Comparison of ENCODE assay signal across 2 cellular contexts in the genomic region with DNA sequence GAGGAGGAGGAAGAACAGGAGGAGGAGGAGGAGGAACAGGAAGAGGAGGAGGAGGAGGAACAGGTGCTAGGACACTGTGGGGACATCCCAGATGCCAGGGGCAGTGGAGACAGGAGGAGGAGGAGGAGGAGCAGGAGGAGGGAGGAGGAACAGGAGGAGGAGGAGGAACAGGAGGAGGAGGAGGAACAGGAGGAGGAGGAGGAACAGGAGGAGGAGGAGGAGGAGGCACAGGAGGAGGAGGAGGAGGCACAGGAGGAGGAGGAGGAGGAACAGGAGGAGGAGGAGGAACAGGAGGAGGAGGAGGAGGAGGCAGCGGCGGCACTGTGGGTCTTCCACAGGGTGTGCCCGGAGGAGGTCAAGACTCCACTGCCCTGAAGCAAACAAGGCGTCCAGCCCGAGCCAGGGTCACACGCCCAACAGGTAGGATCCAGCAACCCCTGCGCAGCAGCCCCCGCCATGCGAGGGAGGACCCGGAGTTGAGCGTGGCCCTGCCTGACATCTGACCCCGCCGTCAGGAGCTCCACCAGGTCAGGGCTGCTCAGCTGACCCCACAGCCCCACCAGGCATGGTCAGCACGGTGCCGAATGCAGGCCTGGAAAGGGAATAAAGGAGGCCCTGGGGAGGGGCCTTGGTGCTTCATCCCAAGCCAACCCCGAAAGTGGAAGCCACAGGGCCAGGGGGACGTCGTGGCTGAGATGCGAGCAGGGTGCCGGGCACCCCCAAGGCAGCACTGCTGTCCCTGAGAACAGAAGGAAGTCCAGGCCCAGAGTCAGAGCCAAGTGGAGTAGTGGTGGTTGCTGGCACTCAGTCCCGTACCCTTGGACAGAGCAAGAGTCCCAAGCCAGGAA.
TF ChIP-seq lines count a peak whose summit lies in the region.

No MANE protein-coding gene starts in this region.

TF ChIP-seq in HEK293, 187 proteins besides CTCF, POLR2A, EP300 and RAD21 (continued from another document):
- TF ChIP-seq, protein P1, sequence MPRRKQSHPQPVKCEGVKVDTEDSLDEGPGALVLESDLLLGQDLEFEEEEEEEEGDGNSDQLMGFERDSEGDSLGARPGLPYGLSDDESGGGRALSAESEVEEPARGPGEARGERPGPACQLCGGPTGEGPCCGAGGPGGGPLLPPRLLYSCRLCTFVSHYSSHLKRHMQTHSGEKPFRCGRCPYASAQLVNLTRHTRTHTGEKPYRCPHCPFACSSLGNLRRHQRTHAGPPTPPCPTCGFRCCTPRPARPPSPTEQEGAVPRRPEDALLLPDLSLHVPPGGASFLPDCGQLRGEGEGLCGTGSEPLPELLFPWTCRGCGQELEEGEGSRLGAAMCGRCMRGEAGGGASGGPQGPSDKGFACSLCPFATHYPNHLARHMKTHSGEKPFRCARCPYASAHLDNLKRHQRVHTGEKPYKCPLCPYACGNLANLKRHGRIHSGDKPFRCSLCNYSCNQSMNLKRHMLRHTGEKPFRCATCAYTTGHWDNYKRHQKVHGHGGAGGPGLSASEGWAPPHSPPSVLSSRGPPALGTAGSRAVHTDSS (tag by site-specific recombination; IDR thresholded peaks at IDR 0.05) = peak; percentile 39
- TF ChIP-seq BCL11B (tag by site-specific recombination; IDR thresholded peaks at IDR 0.05; ENCODE audit: low read depth) (peak; percentile 70; the same call in 1 of the 2 replicates), SCRT2 (tag by site-specific recombination; IDR thresholded peaks at IDR 0.05) (peak; percentile 21; the same call in 1 of the 2 replicates), SP3 (tag by site-specific recombination; IDR thresholded peaks at IDR 0.05) (0 out of 2 replicates have a peak, but pooled peaks have one; percentile 15), ZNF112 (tag by site-specific recombination; IDR thresholded peaks at IDR 0.05) (no peak), ZNF830 (tag by site-specific recombination; IDR thresholded peaks at IDR 0.05; ENCODE audit: low read depth) (no peak), ZNF629 (tag by site-specific recombination; IDR thresholded peaks at IDR 0.05) (no peak), BCL11A (tag by site-specific recombination; IDR thresholded peaks at IDR 0.05; ENCODE audit: low read depth) (peak; percentile 85), ZBTB7A (tag by site-specific recombination; IDR thresholded peaks at IDR 0.05; ENCODE audit: low read depth) (0 out of 2 replicates have a peak, but pooled peaks have one; percentile 47), GLIS2 (tag by site-specific recombination; IDR thresholded peaks at IDR 0.05) (peak; percentile 23; the same call in 1 of the 2 replicates), ZNF548 (tag by site-specific recombination; IDR thresholded peaks at IDR 0.05) (no peak)
- TF ChIP-seq, protein P2, sequence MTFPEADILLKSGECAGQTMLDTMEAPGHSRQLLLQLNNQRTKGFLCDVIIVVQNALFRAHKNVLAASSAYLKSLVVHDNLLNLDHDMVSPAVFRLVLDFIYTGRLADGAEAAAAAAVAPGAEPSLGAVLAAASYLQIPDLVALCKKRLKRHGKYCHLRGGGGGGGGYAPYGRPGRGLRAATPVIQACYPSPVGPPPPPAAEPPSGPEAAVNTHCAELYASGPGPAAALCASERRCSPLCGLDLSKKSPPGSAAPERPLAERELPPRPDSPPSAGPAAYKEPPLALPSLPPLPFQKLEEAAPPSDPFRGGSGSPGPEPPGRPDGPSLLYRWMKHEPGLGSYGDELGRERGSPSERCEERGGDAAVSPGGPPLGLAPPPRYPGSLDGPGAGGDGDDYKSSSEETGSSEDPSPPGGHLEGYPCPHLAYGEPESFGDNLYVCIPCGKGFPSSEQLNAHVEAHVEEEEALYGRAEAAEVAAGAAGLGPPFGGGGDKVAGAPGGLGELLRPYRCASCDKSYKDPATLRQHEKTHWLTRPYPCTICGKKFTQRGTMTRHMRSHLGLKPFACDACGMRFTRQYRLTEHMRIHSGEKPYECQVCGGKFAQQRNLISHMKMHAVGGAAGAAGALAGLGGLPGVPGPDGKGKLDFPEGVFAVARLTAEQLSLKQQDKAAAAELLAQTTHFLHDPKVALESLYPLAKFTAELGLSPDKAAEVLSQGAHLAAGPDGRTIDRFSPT (tag by site-specific recombination; IDR thresholded peaks at IDR 0.05) = peak; percentile 37; the same call in 1 of the 2 replicates
- TF ChIP-seq, protein P3, sequence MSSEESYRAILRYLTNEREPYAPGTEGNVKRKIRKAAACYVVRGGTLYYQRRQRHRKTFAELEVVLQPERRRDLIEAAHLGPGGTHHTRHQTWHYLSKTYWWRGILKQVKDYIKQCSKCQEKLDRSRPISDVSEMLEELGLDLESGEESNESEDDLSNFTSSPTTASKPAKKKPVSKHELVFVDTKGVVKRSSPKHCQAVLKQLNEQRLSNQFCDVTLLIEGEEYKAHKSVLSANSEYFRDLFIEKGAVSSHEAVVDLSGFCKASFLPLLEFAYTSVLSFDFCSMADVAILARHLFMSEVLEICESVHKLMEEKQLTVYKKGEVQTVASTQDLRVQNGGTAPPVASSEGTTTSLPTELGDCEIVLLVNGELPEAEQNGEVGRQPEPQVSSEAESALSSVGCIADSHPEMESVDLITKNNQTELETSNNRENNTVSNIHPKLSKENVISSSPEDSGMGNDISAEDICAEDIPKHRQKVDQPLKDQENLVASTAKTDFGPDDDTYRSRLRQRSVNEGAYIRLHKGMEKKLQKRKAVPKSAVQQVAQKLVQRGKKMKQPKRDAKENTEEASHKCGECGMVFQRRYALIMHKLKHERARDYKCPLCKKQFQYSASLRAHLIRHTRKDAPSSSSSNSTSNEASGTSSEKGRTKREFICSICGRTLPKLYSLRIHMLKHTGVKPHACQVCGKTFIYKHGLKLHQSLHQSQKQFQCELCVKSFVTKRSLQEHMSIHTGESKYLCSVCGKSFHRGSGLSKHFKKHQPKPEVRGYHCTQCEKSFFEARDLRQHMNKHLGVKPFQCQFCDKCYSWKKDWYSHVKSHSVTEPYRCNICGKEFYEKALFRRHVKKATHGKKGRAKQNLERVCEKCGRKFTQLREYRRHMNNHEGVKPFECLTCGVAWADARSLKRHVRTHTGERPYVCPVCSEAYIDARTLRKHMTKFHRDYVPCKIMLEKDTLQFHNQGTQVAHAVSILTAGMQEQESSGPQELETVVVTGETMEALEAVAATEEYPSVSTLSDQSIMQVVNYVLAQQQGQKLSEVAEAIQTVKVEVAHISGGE (tag by site-specific recombination; conservative IDR thresholded peaks at IDR 0.05; ENCODE audit: low read depth) = no peak
TF ChIP-seq in HEK293: peak in this region for 9.

TF ChIP-seq in WTC11, 78 proteins besides CTCF, POLR2A, EP300 and RAD21 (continued from another document):
- TF ChIP-seq, protein P4, sequence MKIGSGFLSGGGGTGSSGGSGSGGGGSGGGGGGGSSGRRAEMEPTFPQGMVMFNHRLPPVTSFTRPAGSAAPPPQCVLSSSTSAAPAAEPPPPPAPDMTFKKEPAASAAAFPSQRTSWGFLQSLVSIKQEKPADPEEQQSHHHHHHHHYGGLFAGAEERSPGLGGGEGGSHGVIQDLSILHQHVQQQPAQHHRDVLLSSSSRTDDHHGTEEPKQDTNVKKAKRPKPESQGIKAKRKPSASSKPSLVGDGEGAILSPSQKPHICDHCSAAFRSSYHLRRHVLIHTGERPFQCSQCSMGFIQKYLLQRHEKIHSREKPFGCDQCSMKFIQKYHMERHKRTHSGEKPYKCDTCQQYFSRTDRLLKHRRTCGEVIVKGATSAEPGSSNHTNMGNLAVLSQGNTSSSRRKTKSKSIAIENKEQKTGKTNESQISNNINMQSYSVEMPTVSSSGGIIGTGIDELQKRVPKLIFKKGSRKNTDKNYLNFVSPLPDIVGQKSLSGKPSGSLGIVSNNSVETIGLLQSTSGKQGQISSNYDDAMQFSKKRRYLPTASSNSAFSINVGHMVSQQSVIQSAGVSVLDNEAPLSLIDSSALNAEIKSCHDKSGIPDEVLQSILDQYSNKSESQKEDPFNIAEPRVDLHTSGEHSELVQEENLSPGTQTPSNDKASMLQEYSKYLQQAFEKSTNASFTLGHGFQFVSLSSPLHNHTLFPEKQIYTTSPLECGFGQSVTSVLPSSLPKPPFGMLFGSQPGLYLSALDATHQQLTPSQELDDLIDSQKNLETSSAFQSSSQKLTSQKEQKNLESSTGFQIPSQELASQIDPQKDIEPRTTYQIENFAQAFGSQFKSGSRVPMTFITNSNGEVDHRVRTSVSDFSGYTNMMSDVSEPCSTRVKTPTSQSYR (CRISPR knock-in tag; IDR thresholded peaks at IDR 0.05) = no peak
TF ChIP-seq in WTC11: peak in this region for 1.
